17 cellular contexts compared by ENCODE assay signal in the genomic region with DNA sequence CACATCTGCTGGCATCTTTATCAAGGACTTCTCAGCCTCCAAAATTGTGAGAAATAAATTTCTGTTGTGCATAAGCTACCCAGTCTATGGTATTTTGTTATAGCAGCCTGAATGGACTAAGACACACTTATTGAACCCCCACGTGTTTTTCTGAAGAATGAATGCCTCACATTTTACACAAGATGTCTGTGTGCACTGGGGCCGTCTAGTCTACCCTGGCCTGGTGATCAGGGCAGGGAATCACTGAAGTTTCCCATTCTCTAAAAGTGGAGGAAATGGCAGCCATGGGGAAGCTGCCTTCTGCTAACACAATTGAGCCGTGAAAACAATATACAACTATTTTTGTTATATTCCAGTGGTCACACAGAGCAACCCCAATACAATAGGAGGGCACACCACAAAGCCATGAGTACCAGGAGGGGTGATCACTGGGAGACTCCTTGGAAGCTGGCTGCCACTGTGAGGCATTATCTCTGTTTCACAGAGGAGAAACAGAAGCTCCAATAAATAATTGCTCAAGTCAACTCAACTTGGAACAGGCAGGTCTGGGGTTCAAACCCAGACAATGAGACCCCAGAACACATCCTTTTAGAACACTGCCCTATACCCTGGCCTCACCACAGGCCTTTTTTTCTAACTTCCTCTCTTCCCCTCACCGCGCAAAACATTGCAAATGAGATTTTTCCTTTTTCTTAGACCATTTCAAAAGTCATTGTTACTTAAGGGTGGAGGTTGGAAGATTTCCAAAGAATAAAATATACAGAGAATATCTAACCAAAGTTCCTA. TPM values are rescaled to one million over a fixed set of nuclear protein-coding genes. Genes with fewer than 3 reads are reported as not detected.
DNase-seq lines count a peak whose midpoint lies in the region; ATAC-seq, FAIRE-seq and TF ChIP-seq lines count a peak whose summit lies in the region.
"Had no signal": no experiment of that assay in that cellular context is flagged by ENCODE, and none has a peak within 500 bp of the region (broad histone marks: within the 10 kb centered on the region; RNA-seq: fewer than 3 reads in every experiment).

No MANE protein-coding gene starts in this region.

- CTCF ChIA-PET in K562 (lab: Yijun Ruan, JAX; ENCODE audit: low intra/inter-chr PET ratio) (no interaction called here), HepG2 (lab: Yijun Ruan, JAX; ENCODE audit: low intra/inter-chr PET ratio, low total read pairs) (no interaction called here)

- DNase-seq in KG1 (lab: John Stamatoyannopoulos, UW) (peak; percentile 28), K562 (ENCODE audit: extremely low read depth in 1 of 4, low spot score in 3 of 4) (no peak), HepG2 (ENCODE audit: low spot score) (no peak), stomach (no peak), hypothalamus (lab: John Stamatoyannopoulos, UW) (no peak)
- no peak for DNase-seq in activated naive CD4-positive, alpha-beta T cell treated with Interleukin-2 at 50 U/mL for 16 hours
- DNase-seq in activated CD8-positive, alpha-beta memory T cell treated with anti-CD3 and anti-CD28 coated beads for 24 hours, result no peak
- DNase-seq: activated naive CD8-positive, alpha-beta T cell treated with anti-CD3 and anti-CD28 coated beads, Interleukin-2, amount 10 ng/mL, durations not matched to agents 7 days and 5 days; brain microvascular endothelial cell; KBM-7; NCI-H1105; NCI-H2107; NCI-H526 treated with DMSO at 0.1 percent for 48 hours; psoas muscle; stimulated activated naive CD4-positive, alpha-beta T cell treated with Interleukin-2 at 50 U/mL for 16 hours had no signal

- TF ChIP-seq POLR2A in K562 (conservative IDR thresholded peaks at IDR 0.05) (no peak), HepG2 (IDR thresholded peaks at IDR 0.05; ENCODE audit: insufficient read depth in 1 of 2, low read depth in 2 of 2, low read length in 2 of 2) (no peak), stomach (IDR thresholded peaks at IDR 0.05) (no peak)

- no peak overlapping the region for H2AFZ ChIP-seq in K562 (ENCODE audit: low read depth, low read length)
- H2AFZ ChIP-seq in HepG2 (ENCODE audit: low read length), result no peak overlapping the region

- H3K4me3 ChIP-seq in K562, result no peak overlapping the region
- no peak overlapping the region for H3K4me3 ChIP-seq in HepG2 (replicated peaks in 1 of 3; ENCODE audit: insufficient read depth in 1 of 3, low read depth in 2 of 3, low read length in 3 of 3)
- no peak overlapping the region for H3K4me3 ChIP-seq in stomach
- H3K4me3 ChIP-seq: coronary artery, psoas muscle had no signal

- POLR2A ChIA-PET in K562 (lab: Yijun Ruan, JAX), result no interaction called here
- POLR2A ChIA-PET in HepG2 (lab: Yijun Ruan, JAX), result no interaction called here

- FAIRE-seq in K562 (lab: Jason Lieb, UNC) (no peak), HepG2 (lab: Jason Lieb, UNC) (no peak)

- H3K9me3 ChIP-seq in K562 (replicated peaks; ENCODE audit: control insufficient read depth, insufficient read depth, low read depth, low read length), result no peaks in the 10 kb centered on the region
- no peaks in the 10 kb centered on the region for H3K9me3 ChIP-seq in HepG2 (ENCODE audit: low read length)
- H3K9me3 ChIP-seq in stomach, result peaks cover 0 to 9% (median 0%) of the 10 kb centered on the region in 4 donors
- H3K9me3 ChIP-seq: psoas muscle had no signal

- BruUV-seq in K562 (replicated peaks; lab: Mats Ljungman, UMichigan), result no TSS peak
- no TSS peak for BruUV-seq in HepG2 (replicated peaks; lab: Mats Ljungman, UMichigan)

- TF ChIP-seq EP300 in K562 (IDR thresholded peaks at IDR 0.05; ENCODE audit: low read length), result no peak
- no peak for TF ChIP-seq EP300 in HepG2 (IDR thresholded peaks at IDR 0.05; ENCODE audit: low read depth in 2 of 2, low read length in 2 of 2)
- TF ChIP-seq EP300 in HepG2 (CRISPR knock-in tag; IDR thresholded peaks at IDR 0.05; ENCODE audit: borderline replicate concordance), result no peak
- TF ChIP-seq EP300 in stomach (IDR thresholded peaks at IDR 0.05), result no peak

- H4K20me1 ChIP-seq in K562 (replicated peaks; ENCODE audit: control insufficient read depth, insufficient read depth, low read length) (no peaks in the 10 kb centered on the region), HepG2 (ENCODE audit: insufficient read depth, low read length) (no peaks in the 10 kb centered on the region)

- 25% methylated on average over 5 of the region's 5 CpGs for WGBS in K562 (ENCODE audit: insufficient coverage, low coverage, missing lambda C conversion rate)
- WGBS in HepG2 (ENCODE audit: low lambda C conversion rate), result 42% methylated on average over 5 of the region's 5 CpGs
- WGBS in stomach, 5 donors, result 78 to 91% (median 85%) methylated on average over 5 of the region's 5 CpGs

- H3K4me1 ChIP-seq in K562 (replicated peaks in 1 of 2; ENCODE audit: control insufficient read depth in 2 of 2, insufficient read depth in 2 of 2, low read length in 2 of 2), result peaks cover 0 to 8% of the 10 kb centered on the region in 2 experiments; a peak in 3 of 5 replicates
- peaks cover 4% of the 10 kb centered on the region for H3K4me1 ChIP-seq in HepG2 (ENCODE audit: insufficient read depth, low read length)
- H3K4me1 ChIP-seq in stomach, result peaks cover 1 to 13% (median 7%) of the 10 kb centered on the region in 4 donors
- H3K4me1 ChIP-seq: psoas muscle had no signal

- no peaks in the 10 kb centered on the region for H3K9me1 ChIP-seq in K562 (ENCODE audit: control insufficient read depth, insufficient read depth, low read length)

- H3K27me3 ChIP-seq in K562 (ENCODE audit: control insufficient read depth in 2 of 2, insufficient read depth in 2 of 2, low read length in 2 of 2) (no peaks in the 10 kb centered on the region), HepG2 (ENCODE audit: control insufficient read depth in 1 of 2, insufficient read depth in 2 of 2, low read length in 2 of 2) (peaks cover 2 to 3% of the 10 kb centered on the region in 2 experiments; a peak in 1 of 5 replicates), stomach (no peaks in the 10 kb centered on the region)
- H3K27me3 ChIP-seq: brain microvascular endothelial cell had no signal

- in situ Hi-C loops in K562 (cut with MboI) (no loop called here), HepG2 (cut with HindIII; ENCODE audit: extremely low pct_ligation_motif_present, low pct_unique_long_range_greater_than_20kb) (no loop called here)

- ATAC-seq in K562 (no peak), HepG2 (no peak)
- ATAC-seq: psoas muscle had no signal

- H3K36me3 ChIP-seq in K562 (ENCODE audit: control insufficient read depth, insufficient read depth, low read length) (no peaks in the 10 kb centered on the region), HepG2 (replicated peaks in 1 of 2; ENCODE audit: control insufficient read depth in 1 of 2, insufficient read depth in 2 of 2, low read length in 2 of 2) (no peaks in the 10 kb centered on the region), stomach (no peaks in the 10 kb centered on the region)
- H3K36me3 ChIP-seq: brain microvascular endothelial cell had no signal

- H3K79me2 ChIP-seq in K562 (ENCODE audit: control insufficient read depth, insufficient read depth, low read length) (no peaks in the 10 kb centered on the region), HepG2 (ENCODE audit: insufficient read depth, low read length) (no peaks in the 10 kb centered on the region)

- H3K27ac ChIP-seq in K562 (ENCODE audit: extremely low read depth, low read depth, low read length), result no peak overlapping the region
- no peak overlapping the region for H3K27ac ChIP-seq in HepG2 (ENCODE audit: extremely low read length, insufficient read depth, low read length)
- peak overlapping the region in 3 of 5 donors; percentile 6 to 54 (median 45) for H3K27ac ChIP-seq in stomach
- H3K27ac ChIP-seq: brain microvascular endothelial cell, psoas muscle had no signal

- no peak overlapping the region for H3K4me2 ChIP-seq in K562 (ENCODE audit: insufficient read depth, low read length)
- H3K4me2 ChIP-seq in HepG2 (ENCODE audit: low read depth, low read length), result no peak overlapping the region

- intact Hi-C loops in K562 (cut with micrococcal nuclease) (no loop called here), HepG2 (cut with micrococcal nuclease; ENCODE audit: unreplicated experiment) (no loop called here), stomach (cut with DNase I; ENCODE audit: low total_unique reads) (no loop called here)

- TF ChIP-seq RAD21 in K562 (CRISPR knock-in tag; conservative IDR thresholded peaks at IDR 0.05 in 1 of 2, IDR thresholded peaks at IDR 0.05 in 1 of 2) (no peak), HepG2 (CRISPR knock-in tag; IDR thresholded peaks at IDR 0.05) (no peak)

- H3K9ac ChIP-seq in K562 (ENCODE audit: insufficient read depth in 1 of 2, low read depth in 2 of 2, low read length in 2 of 2) (no peak overlapping the region), HepG2 (ENCODE audit: insufficient read depth, low read depth, low read length) (no peak overlapping the region)

- TF ChIP-seq CTCF in K562 (IDR thresholded peaks at IDR 0.05 in 2 of 3, conservative IDR thresholded peaks at IDR 0.05 in 1 of 3; ENCODE audit: insufficient read depth in 2 of 3, low read depth in 1 of 3, low read length in 3 of 3), result no peak
- TF ChIP-seq CTCF in HepG2 (CRISPR knock-in tag; IDR thresholded peaks at IDR 0.05), result no peak
- no peak for TF ChIP-seq CTCF in stomach (IDR thresholded peaks at IDR 0.05)

RNA-seq across cellular contexts. Expression of gene LTA4H, which starts 18.3 kb away (rescaled TPM):
- total RNA-seq in K562 (2011; cell fraction: chromatin; rRNA removed; ENCODE audit: low replicate concordance), result 12.4 and 32.0 TPM in 2 replicates
- total RNA-seq in K562 (2011; cell fraction: nucleolus; rRNA removed), result 6.5 and 7.2 TPM in 2 replicates
- 15.5 and 30.9 TPM in 2 replicates for total RNA-seq in K562 (2011; cell fraction: nucleoplasm; rRNA removed)
- total RNA-seq in K562 (2014; rRNA removed), result 25.2 and 27.8 TPM in 2 replicates
- total RNA-seq in K562 (2014; rRNA removed; fragmentation: Illumina TruSeq; extraction: Trizol), result 42.9 and 47.0 TPM in 2 replicates
- 39.2 and 40.5 TPM in 2 replicates for total RNA-seq in K562 (2015; rRNA removed; fragmentation: Illumina TruSeq; extraction: Trizol)
- total RNA-seq in K562 (2021), result 32.9 and 33.2 TPM in 2 replicates
- 39.3 and 57.4 TPM in 2 replicates for polyA plus RNA-seq in K562 (2011; rRNA removed)
- 16.1 and 28.4 TPM in 2 replicates for polyA plus RNA-seq in K562 (2011; cell fraction: cytosol; rRNA removed)
- polyA plus RNA-seq in K562 (2011; cell fraction: nucleus; rRNA removed), result 21.6 and 26.4 TPM in 2 replicates
- 33.7 and 49.1 TPM in 2 replicates for polyA plus RNA-seq in K562 (2012)
- polyA plus RNA-seq in K562 (2014; fragmentation: Illumina TruSeq; extraction: Trizol), result 45.8 and 58.1 TPM in 2 replicates
- polyA plus RNA-seq in K562 (2014; fragmentation: Nextera tagmentation; extraction: Ambion mirVana), result 10 to 100 TPM; 37.6 to 46.8 TPM
- 35.7 and 42.9 TPM in 2 replicates for polyA plus RNA-seq in K562 (2014; rRNA removed)
- polyA minus RNA-seq in K562 (2011; rRNA and poly(A)+ RNA removed), result 38.7 and 44.6 TPM in 2 replicates
- 16.6 and 19.8 TPM in 2 replicates for polyA minus RNA-seq in K562 (2011; cell fraction: cytosol; rRNA and poly(A)+ RNA removed)
- polyA minus RNA-seq in K562 (2011; cell fraction: nucleus; rRNA and poly(A)+ RNA removed), result 11.7 and 15.2 TPM in 2 replicates
- 90.4 and 114 TPM in 2 replicates for total RNA-seq in HepG2 (2016; rRNA removed; fragmentation: Illumina TruSeq; extraction: Trizol)
- 19.9 and 28.2 TPM in 2 replicates for total RNA-seq in HepG2 (2016; cell fraction: cytosol; rRNA removed; fragmentation: Illumina TruSeq; extraction: Trizol; ENCODE audit: low read depth)
- 86.9 and 108 TPM in 2 replicates for total RNA-seq in HepG2 (2016; cell fraction: insoluble cytoplasmic fraction; rRNA removed; fragmentation: Illumina TruSeq; extraction: Trizol)
- 66.0 and 81.9 TPM in 2 replicates for total RNA-seq in HepG2 (2016; cell fraction: membrane; rRNA removed; fragmentation: Illumina TruSeq; extraction: Trizol)
- 54.5 and 55.7 TPM in 2 replicates for total RNA-seq in HepG2 (2016; cell fraction: nucleus; rRNA removed; fragmentation: Illumina TruSeq; extraction: Trizol)
- polyA plus RNA-seq in HepG2 (2011; rRNA removed), result 74.4 and 87.5 TPM in 2 replicates
- polyA plus RNA-seq in HepG2 (2011; cell fraction: cytosol; rRNA removed), result 50.8 and 73.9 TPM in 2 replicates
- 43.0 and 54.3 TPM in 2 replicates for polyA plus RNA-seq in HepG2 (2011; cell fraction: nucleus; rRNA removed)
- 111 and 121 TPM in 2 replicates for polyA plus RNA-seq in HepG2 (2012)
- polyA plus RNA-seq in HepG2 (2016; cell fraction: cytosol; fragmentation: Illumina TruSeq; extraction: Trizol; ENCODE audit: low read depth), result 22.4 and 25.2 TPM in 2 replicates
- 97.9 and 98.6 TPM in 2 replicates for polyA plus RNA-seq in HepG2 (2016; cell fraction: insoluble cytoplasmic fraction; fragmentation: Illumina TruSeq; extraction: Trizol; ENCODE audit: low read depth)
- 49.0 and 58.4 TPM in 2 replicates for polyA plus RNA-seq in HepG2 (2016; cell fraction: membrane; fragmentation: Illumina TruSeq; extraction: Trizol; ENCODE audit: low read depth)
- polyA plus RNA-seq in HepG2 (2016; cell fraction: nucleus; fragmentation: Illumina TruSeq; extraction: Trizol; ENCODE audit: insufficient read depth, low read depth), result 57.8 and 60.3 TPM in 2 replicates
- 53.9 and 54.2 TPM in 2 replicates for polyA minus RNA-seq in HepG2 (2011; rRNA and poly(A)+ RNA removed; ENCODE audit: low replicate concordance)
- 45.7 and 50.7 TPM in 2 replicates for polyA minus RNA-seq in HepG2 (2011; cell fraction: cytosol; rRNA and poly(A)+ RNA removed)
- 50.5 and 65.3 TPM in 2 replicates for polyA minus RNA-seq in HepG2 (2011; cell fraction: nucleus; rRNA and poly(A)+ RNA removed)
- total RNA-seq in stomach, result 10 to 100 TPM; 22.6 to 91.5 (median 73.6) TPM
- polyA plus RNA-seq in stomach, result 10 to 100 TPM; 38.2 to 62.6 (median 51.6) TPM

RNA-seq across cellular contexts. Expression of gene HAL, which starts 57.5 kb away (rescaled TPM):
- total RNA-seq in K562 (2011; cell fraction: chromatin; rRNA removed; ENCODE audit: low replicate concordance), result 0.90 and 1.3 TPM in 2 replicates
- not detected in 2 replicates for total RNA-seq in K562 (2011; cell fraction: nucleolus; rRNA removed)
- total RNA-seq in K562 (2011; cell fraction: nucleoplasm; rRNA removed), result 2.4 TPM in 1 of 2 replicates, not detected in the other
- total RNA-seq in K562 (2014; rRNA removed) (not detected in 2 replicates), K562 (2014; rRNA removed; fragmentation: Illumina TruSeq; extraction: Trizol) (not detected in 2 replicates), K562 (2015; rRNA removed; fragmentation: Illumina TruSeq; extraction: Trizol) (0.04 TPM in 1 of 2 replicates, not detected in the other), K562 (2021) (0.20 TPM in 1 of 2 replicates, not detected in the other), HepG2 (2016; rRNA removed; fragmentation: Illumina TruSeq; extraction: Trizol) (0.56 and 0.89 TPM in 2 replicates), stomach (10 to 100 TPM in 1 of 5 donors, 1 to 10 TPM in 1, under 1 TPM in 1, not detected in 2; 0.89 to 85.8 (median 2.8) TPM)
- polyA plus RNA-seq in K562 (2011; rRNA removed) (0.03 and 0.36 TPM in 2 replicates), K562 (2014; fragmentation: Illumina TruSeq; extraction: Trizol) (0.03 and 0.04 TPM in 2 replicates), K562 (2014; fragmentation: Nextera tagmentation; extraction: Ambion mirVana) (not detected), K562 (2014; rRNA removed) (0.28 TPM in 1 of 2 replicates, not detected in the other), HepG2 (2011; rRNA removed) (37.8 and 63.7 TPM in 2 replicates), stomach (under 1 TPM in 1 of 3 donors, not detected in 2; 0.23 TPM)
- polyA plus RNA-seq in K562 (2011; cell fraction: cytosol; rRNA removed), result 0.03 TPM in 1 of 2 replicates, not detected in the other
- 0.34 and 0.76 TPM in 2 replicates for polyA plus RNA-seq in K562 (2011; cell fraction: nucleus; rRNA removed)
- 0.09 and 0.12 TPM in 2 replicates for polyA plus RNA-seq in K562 (2012)
- polyA minus RNA-seq in K562 (2011; rRNA and poly(A)+ RNA removed), result not detected in 2 replicates
- polyA minus RNA-seq in K562 (2011; cell fraction: cytosol; rRNA and poly(A)+ RNA removed), result not detected in 2 replicates
- polyA minus RNA-seq in K562 (2011; cell fraction: nucleus; rRNA and poly(A)+ RNA removed), result not detected in 2 replicates
- total RNA-seq in HepG2 (2016; cell fraction: cytosol; rRNA removed; fragmentation: Illumina TruSeq; extraction: Trizol; ENCODE audit: low read depth), result 0.10 and 0.26 TPM in 2 replicates
- total RNA-seq in HepG2 (2016; cell fraction: insoluble cytoplasmic fraction; rRNA removed; fragmentation: Illumina TruSeq; extraction: Trizol), result 0.58 and 1.1 TPM in 2 replicates
- 0.22 and 0.59 TPM in 2 replicates for total RNA-seq in HepG2 (2016; cell fraction: membrane; rRNA removed; fragmentation: Illumina TruSeq; extraction: Trizol)
- total RNA-seq in HepG2 (2016; cell fraction: nucleus; rRNA removed; fragmentation: Illumina TruSeq; extraction: Trizol), result 1.8 and 2.1 TPM in 2 replicates
- polyA plus RNA-seq in HepG2 (2011; cell fraction: cytosol; rRNA removed), result 17.0 and 30.5 TPM in 2 replicates
- polyA plus RNA-seq in HepG2 (2011; cell fraction: nucleus; rRNA removed), result 159 and 187 TPM in 2 replicates
- polyA plus RNA-seq in HepG2 (2012), result 38.1 and 88.4 TPM in 2 replicates
- polyA plus RNA-seq in HepG2 (2016; cell fraction: cytosol; fragmentation: Illumina TruSeq; extraction: Trizol; ENCODE audit: low read depth), result 0.11 TPM in 2 replicates
- 0.50 and 0.67 TPM in 2 replicates for polyA plus RNA-seq in HepG2 (2016; cell fraction: insoluble cytoplasmic fraction; fragmentation: Illumina TruSeq; extraction: Trizol; ENCODE audit: low read depth)
- polyA plus RNA-seq in HepG2 (2016; cell fraction: membrane; fragmentation: Illumina TruSeq; extraction: Trizol; ENCODE audit: low read depth), result 0.20 and 0.25 TPM in 2 replicates
- 1.8 and 2.3 TPM in 2 replicates for polyA plus RNA-seq in HepG2 (2016; cell fraction: nucleus; fragmentation: Illumina TruSeq; extraction: Trizol; ENCODE audit: insufficient read depth, low read depth)
- polyA minus RNA-seq in HepG2 (2011; rRNA and poly(A)+ RNA removed; ENCODE audit: low replicate concordance), result 3.5 and 84.7 TPM in 2 replicates
- polyA minus RNA-seq in HepG2 (2011; cell fraction: cytosol; rRNA and poly(A)+ RNA removed), result 24.7 and 49.8 TPM in 2 replicates
- 65.0 and 124 TPM in 2 replicates for polyA minus RNA-seq in HepG2 (2011; cell fraction: nucleus; rRNA and poly(A)+ RNA removed)
- total RNA-seq: SK-MEL-5 had no signal

Comparison
In these comparisons a context has a peak if more than half of its experiments do, and no peak if none do; other contexts are left out.
1. H3K27ac ChIP-seq: peak in stomach (3 of 5); none in K562 (single experiment) and HepG2 (single experiment).